1 cellular context compared by ENCODE assay signal in the genomic region with DNA sequence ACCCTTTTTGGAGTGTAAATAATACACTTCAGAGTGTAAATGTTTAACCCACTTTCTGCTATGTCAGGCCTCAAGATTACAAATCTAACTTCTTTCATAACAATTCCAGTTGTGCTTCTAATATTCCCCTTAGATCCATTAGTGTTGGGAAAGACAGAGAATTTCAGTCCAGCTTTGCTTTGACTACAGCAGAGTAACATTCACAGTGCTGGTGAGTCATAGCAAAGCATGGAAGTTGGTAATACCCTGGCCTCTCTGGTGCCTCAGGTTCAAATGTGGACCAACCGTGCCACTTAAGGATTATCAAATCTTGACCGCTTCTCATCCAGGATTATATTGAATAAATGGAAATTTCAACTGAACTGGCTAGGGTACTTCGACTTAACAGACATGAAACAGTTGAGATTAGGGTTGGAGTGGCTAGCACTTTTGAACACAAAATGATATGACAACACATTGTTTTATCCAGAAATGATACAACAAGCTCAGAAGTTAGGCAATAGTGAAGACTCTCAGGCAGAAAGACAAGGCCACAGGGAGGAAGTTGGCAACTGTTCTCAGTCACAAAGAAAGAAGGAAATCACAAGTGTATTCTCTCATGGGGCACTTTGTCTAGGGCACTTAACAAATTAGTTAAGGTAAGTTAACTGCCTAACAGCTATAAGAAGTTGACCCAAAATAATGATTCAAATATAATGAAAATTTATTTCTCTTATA.
A peak's percentile ranks its signal among the peaks of the same experiment; 100 is the strongest.
TF ChIP-seq lines count a peak whose summit lies in the region.

No MANE protein-coding gene starts in this region.

TF ChIP-seq in endothelial cell of umbilical vein, 7 proteins besides CTCF, POLR2A, EP300 and RAD21:
- TF ChIP-seq EZH2 (IDR thresholded peaks at IDR 0.05; ENCODE audit: borderline replicate concordance, low read depth, low read length, severe bottlenecking) (no peak), MYC (IDR thresholded peaks at IDR 0.05; ENCODE audit: low read depth, low read length) (no peak), FOS (IDR thresholded peaks at IDR 0.05; ENCODE audit: borderline replicate concordance, insufficient read depth, low read length) (peak; percentile 41), MAX (IDR thresholded peaks at IDR 0.05; ENCODE audit: insufficient read depth, insufficient read length) (no peak)
